1 cellular context compared by ENCODE assay signal in genomic region chrX:18886344-18887161, GRCh38.
TF ChIP-seq lines count a peak whose summit lies in the region.

No MANE protein-coding gene starts in this region.

TF ChIP-seq in HepG2, 621 proteins besides CTCF, POLR2A, EP300 and RAD21 (continued from another document and continues in another):
- 0 out of 2 replicates have a peak, but pooled peaks have one; percentile 38 for TF ChIP-seq NR2C2 (CRISPR knock-in tag; IDR thresholded peaks at IDR 0.05; ENCODE audit: borderline replicate concordance)
- TF ChIP-seq LRRFIP1 (CRISPR knock-in tag; conservative IDR thresholded peaks at IDR 0.05), result no peak
- TF ChIP-seq REPIN1 (CRISPR knock-in tag; IDR thresholded peaks at IDR 0.05; ENCODE audit: borderline replicate concordance, low read depth), result no peak
- peak; percentile 46 for TF ChIP-seq ZFP91 (CRISPR knock-in tag; IDR thresholded peaks at IDR 0.05; ENCODE audit: borderline replicate concordance)
- TF ChIP-seq KLF12 (CRISPR knock-in tag; IDR thresholded peaks at IDR 0.05; ENCODE audit: borderline replicate concordance), result no peak
- no peak for TF ChIP-seq ZNF101 (CRISPR knock-in tag; IDR thresholded peaks at IDR 0.05; ENCODE audit: borderline replicate concordance, low read depth)
- 0 out of 2 replicates have a peak, but pooled peaks have one; percentile 24 for TF ChIP-seq ZNF160 (CRISPR knock-in tag; IDR thresholded peaks at IDR 0.05)
- 0 out of 2 replicates have a peak, but pooled peaks have one; percentile 4 for TF ChIP-seq ZBTB2 (CRISPR knock-in tag; IDR thresholded peaks at IDR 0.05; ENCODE audit: low read depth)
- TF ChIP-seq NFKB2 (CRISPR knock-in tag; IDR thresholded peaks at IDR 0.05; ENCODE audit: borderline replicate concordance), result 0 out of 2 replicates have a peak, but pooled peaks have one; percentile 14
- TF ChIP-seq DPF2 (CRISPR knock-in tag; IDR thresholded peaks at IDR 0.05; ENCODE audit: borderline replicate concordance, low read depth), result no peak
- TF ChIP-seq SP140L (CRISPR knock-in tag; IDR thresholded peaks at IDR 0.05; ENCODE audit: borderline replicate concordance), result no peak
- TF ChIP-seq ZNF614 (CRISPR knock-in tag; IDR thresholded peaks at IDR 0.05; ENCODE audit: borderline replicate concordance), result peak; percentile 58; the same call in 1 of the 2 replicates
- no peak for TF ChIP-seq MYNN (CRISPR knock-in tag; IDR thresholded peaks at IDR 0.05; ENCODE audit: low read depth)
- TF ChIP-seq ZNF687 (CRISPR knock-in tag; IDR thresholded peaks at IDR 0.05), result peak; percentile 34; the same call in 1 of the 2 replicates
- no peak for TF ChIP-seq ZBTB3 (CRISPR knock-in tag; IDR thresholded peaks at IDR 0.05; ENCODE audit: borderline replicate concordance, low read depth)
- TF ChIP-seq TFAP4 (IDR thresholded peaks at IDR 0.05; ENCODE audit: borderline replicate concordance, low read depth), result peak; percentile 82; the same call in 1 of the 2 replicates
- no peak for TF ChIP-seq ZNF282 (IDR thresholded peaks at IDR 0.05; ENCODE audit: partially characterized antibody)
- TF ChIP-seq ZMAT3 (CRISPR knock-in tag; conservative IDR thresholded peaks at IDR 0.05), result 0 out of 2 replicates have a peak, but pooled peaks have one; percentile 31
- TF ChIP-seq MXD1 (CRISPR knock-in tag; IDR thresholded peaks at IDR 0.05), result no peak
- no peak for TF ChIP-seq CC2D1A (CRISPR knock-in tag; IDR thresholded peaks at IDR 0.05)
- 0 out of 2 replicates have a peak, but pooled peaks have one; percentile 59 for TF ChIP-seq ZNF784 (CRISPR knock-in tag; IDR thresholded peaks at IDR 0.05; ENCODE audit: borderline replicate concordance)
- TF ChIP-seq ZNF878 (CRISPR knock-in tag; IDR thresholded peaks at IDR 0.05), result no peak
- peak; percentile 67; the same call in 1 of the 2 replicates for TF ChIP-seq SRY (CRISPR knock-in tag; IDR thresholded peaks at IDR 0.05)
- TF ChIP-seq HOXA9 (CRISPR knock-in tag; IDR thresholded peaks at IDR 0.05; ENCODE audit: borderline replicate concordance), result no peak
- 0 out of 2 replicates have a peak, but pooled peaks have one; percentile 32 for TF ChIP-seq PITX1 (CRISPR knock-in tag; IDR thresholded peaks at IDR 0.05)
- TF ChIP-seq ZNF543 (CRISPR knock-in tag; IDR thresholded peaks at IDR 0.05), result 0 out of 2 replicates have a peak, but pooled peaks have one; percentile 15
- TF ChIP-seq ZNF674 (CRISPR knock-in tag; IDR thresholded peaks at IDR 0.05; ENCODE audit: low read depth), result no peak
- TF ChIP-seq ZSCAN9 (CRISPR knock-in tag; IDR thresholded peaks at IDR 0.05; ENCODE audit: borderline replicate concordance), result no peak
- TF ChIP-seq ZBTB25 (CRISPR knock-in tag; IDR thresholded peaks at IDR 0.05), result no peak
- TF ChIP-seq TFE3 (CRISPR knock-in tag; IDR thresholded peaks at IDR 0.05), result no peak
- TF ChIP-seq SAP130 (CRISPR knock-in tag; IDR thresholded peaks at IDR 0.05; ENCODE audit: low read depth), result no peak; the same call in 1 of the 2 replicates
- peak; percentile 71; the same call in 1 of the 2 replicates for TF ChIP-seq KDM2A (CRISPR knock-in tag; IDR thresholded peaks at IDR 0.05; ENCODE audit: borderline replicate concordance, low read depth)
- no peak for TF ChIP-seq ZNF256 (CRISPR knock-in tag; conservative IDR thresholded peaks at IDR 0.05)
- TF ChIP-seq AGO1 (IDR thresholded peaks at IDR 0.05; ENCODE audit: low read depth, low read length, poor library complexity, severe bottlenecking), result peak; percentile 61
- peak; percentile 19; the same call in 1 of the 2 replicates for TF ChIP-seq ZFX (CRISPR knock-in tag; IDR thresholded peaks at IDR 0.05; ENCODE audit: low read depth)
- TF ChIP-seq ZNF574 (CRISPR knock-in tag; IDR thresholded peaks at IDR 0.05), result no peak
- no peak for TF ChIP-seq ZNF335 (CRISPR knock-in tag; IDR thresholded peaks at IDR 0.05)
- peak; percentile 19; the same call in 1 of the 2 replicates for TF ChIP-seq HDAC1 (CRISPR knock-in tag; IDR thresholded peaks at IDR 0.05)
- TF ChIP-seq HES4 (CRISPR knock-in tag; IDR thresholded peaks at IDR 0.05; ENCODE audit: borderline replicate concordance), result 0 out of 2 replicates have a peak, but pooled peaks have one; percentile 38
